In the genomic region with DNA sequence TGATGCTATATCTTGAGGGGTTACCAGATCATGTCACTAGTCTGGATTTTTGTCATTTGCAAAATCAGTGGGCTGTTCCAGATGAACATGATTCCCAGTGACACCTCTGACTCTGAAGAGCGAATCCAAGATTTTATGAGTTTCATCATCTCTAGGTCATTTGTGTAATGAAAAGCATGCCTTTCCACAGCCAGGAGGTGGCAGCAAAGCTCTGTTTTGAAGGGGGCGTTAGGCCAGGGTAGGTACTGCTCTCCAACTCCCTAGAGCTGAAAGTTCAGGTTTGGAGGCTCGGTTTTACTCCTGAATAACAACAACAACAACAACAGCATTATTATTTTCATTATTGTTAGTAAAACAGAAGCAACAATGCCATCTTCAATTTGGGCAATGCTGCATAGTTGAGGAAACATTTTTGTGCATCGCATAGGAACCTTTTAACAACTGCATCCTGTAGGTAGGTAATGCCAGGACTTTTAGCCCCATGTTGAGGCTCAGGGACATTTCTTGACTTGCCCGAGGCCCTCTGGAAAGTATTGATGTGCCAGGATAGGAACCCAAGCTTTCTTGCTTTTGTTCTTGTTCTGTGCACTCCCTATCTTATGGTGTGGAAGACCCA, we compare ENCODE assay signal across 8 cellular contexts.
DNase-seq lines count a peak whose midpoint lies in the region; ATAC-seq and TF ChIP-seq lines count a peak whose summit lies in the region.

No MANE protein-coding gene starts in this region.

- intact Hi-C loops in dorsolateral prefrontal cortex (cut with DNase I), result loop anchor here in 1 of 2 donors (1.0 kb wide), 1 partner anchor 318 kb away; no protein-coding TSS in a partner anchor
- intact Hi-C loops in mucosa of descending colon (cut with DNase I, micrococcal nuclease), result no loop called here

- H3K9me3 ChIP-seq in mucosa of descending colon, result no peaks in the 10 kb centered on the region

- TF ChIP-seq POLR2A in GM18505 (IDR thresholded peaks at IDR 0.05; ENCODE audit: borderline replicate concordance, extremely low read depth, insufficient read depth, insufficient read length), result no peak

- H3K36me3 ChIP-seq in mucosa of descending colon (ENCODE audit: low read depth), result no peaks in the 10 kb centered on the region

- peak; percentile 70 for ATAC-seq in mucosa of descending colon
- no peak for ATAC-seq in GM18505 (IDR thresholded peaks at IDR 0.05; ENCODE audit: unreplicated experiment)

- H3K4me1 ChIP-seq in mucosa of descending colon (ENCODE audit: low read depth), result no peaks in the 10 kb centered on the region

- H3K4me3 ChIP-seq in dorsolateral prefrontal cortex (no peak overlapping the region), mucosa of descending colon (no peak overlapping the region)

- DNase-seq in activated T-cell treated with anti-CD3 and anti-CD28 coated beads for 24 hours (ENCODE audit: low read depth) (peak; percentile 12), activated T-cell treated with anti-CD3 and anti-CD28 coated beads for 4 hours (no peak), HK-2 (ENCODE audit: unreplicated experiment) (peak; percentile 45), SKM-1 (lab: John Stamatoyannopoulos, UW; ENCODE audit: unreplicated experiment) (peak; percentile 18), dorsolateral prefrontal cortex (peak in 7 of 10 donors; percentile 47 to 68 (median 60)), mucosa of descending colon (peak in 2 of 3 donors; percentile 45 to 54)
- DNase-seq in effector CD8-positive, alpha-beta T cell (lab: John Stamatoyannopoulos, UW), result no peak

- TF ChIP-seq CTCF in dorsolateral prefrontal cortex (IDR thresholded peaks at IDR 0.05 in 54 of 56, conservative IDR thresholded peaks at IDR 0.05 in 2 of 56; ENCODE audit: low read depth in 1 of 56, partially characterized antibody in 56 of 56) (peak; percentile 19 to 83 (median 70)), mucosa of descending colon (IDR thresholded peaks at IDR 0.05) (no peak)

- no peak overlapping the region for H3K27ac ChIP-seq in dorsolateral prefrontal cortex

- peaks cover 0 to 9% (median 0%) of the 10 kb centered on the region in 45 donors for H3K27me3 ChIP-seq in dorsolateral prefrontal cortex

Comparison
In these comparisons a context has a peak if more than half of its experiments do, and no peak if none do; other contexts are left out.
1. DNase-seq: peak in activated T-cell treated with anti-CD3 and anti-CD28 coated beads for 24 hours (single experiment), HK-2 (single experiment), SKM-1 (single experiment), dorsolateral prefrontal cortex (7 of 10) and mucosa of descending colon (2 of 3); none in activated T-cell treated with anti-CD3 and anti-CD28 coated beads for 4 hours (single experiment) and effector CD8-positive, alpha-beta T cell (single experiment).